ENCODE assay signal across 18 cellular contexts in the genomic region with DNA sequence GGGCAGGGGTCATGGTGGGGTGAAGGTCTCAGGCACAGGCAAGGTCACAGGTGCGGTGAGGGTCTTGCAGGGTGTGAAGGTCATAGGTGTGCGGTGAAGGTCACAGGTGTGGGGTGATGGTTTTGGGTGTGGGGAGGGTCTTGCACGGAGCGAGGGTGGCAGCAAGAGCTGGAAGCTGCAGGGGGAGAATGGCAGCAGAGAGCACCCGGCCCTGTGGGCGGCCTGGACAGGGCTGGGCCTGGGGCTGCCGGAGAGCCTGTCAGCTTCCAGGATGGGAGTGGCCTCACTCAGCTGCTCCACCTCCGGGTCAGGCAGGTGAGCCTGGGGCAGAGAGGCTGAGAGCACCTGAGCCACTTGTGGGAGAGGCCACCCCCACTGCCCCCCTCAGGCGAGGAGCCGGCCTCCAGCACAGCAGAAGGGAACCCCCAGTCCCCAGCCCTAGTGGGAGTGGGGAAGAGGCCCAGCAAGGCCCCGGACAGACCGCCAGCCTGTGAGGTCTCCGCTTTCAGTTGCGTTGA. TPM values are rescaled to one million over a fixed set of nuclear protein-coding genes. Genes with fewer than 3 reads are reported as not detected.
DNase-seq lines count a peak whose midpoint lies in the region; ATAC-seq and TF ChIP-seq lines count a peak whose summit lies in the region.
"Had no signal": no experiment of that assay in that cellular context is flagged by ENCODE, and none has a peak within 500 bp of the region (broad histone marks: within the 10 kb centered on the region; RNA-seq: fewer than 3 reads in every experiment).

No MANE protein-coding gene starts in this region.

- no peaks in the 10 kb centered on the region for H3K27me3 ChIP-seq in psoas muscle (ENCODE audit: insufficient read depth in 3 of 3, low read length in 2 of 3)

- ATAC-seq in psoas muscle (no peak), GM18505 (IDR thresholded peaks at IDR 0.05; ENCODE audit: unreplicated experiment) (no peak)
- ATAC-seq: foreskin keratinocyte had no signal

- no peak for TF ChIP-seq CTCF in psoas muscle (IDR thresholded peaks at IDR 0.05)

- intact Hi-C loops in psoas muscle (cut with DNase I): no loop called here

- H3K36me3 ChIP-seq in psoas muscle (ENCODE audit: insufficient read depth in 1 of 2, low read depth in 1 of 2): peaks cover 0 to 12% of the 10 kb centered on the region in 2 donors

- H3K4me3 ChIP-seq in psoas muscle: no peak overlapping the region

- H3K4me1 ChIP-seq in psoas muscle: no peaks in the 10 kb centered on the region
- H3K4me1 ChIP-seq: foreskin keratinocyte, parathyroid adenoma had no signal

- TF ChIP-seq RAD21 in Ishikawa (IDR thresholded peaks at IDR 0.05; ENCODE audit: low read depth): no peak

- TF ChIP-seq EP300 in Ishikawa (IDR thresholded peaks at IDR 0.05; ENCODE audit: borderline replicate concordance): no peak

- DNase-seq in NCI-H2196 (lab: John Stamatoyannopoulos, UW; ENCODE audit: unreplicated experiment) (peak; percentile 48), NCI-H2196 treated with DMSO at 0.1 percent for 48 hours (lab: John Stamatoyannopoulos, UW; ENCODE audit: unreplicated experiment) (no peak), islet precursor cell (peak; percentile 78), psoas muscle (peak; percentile 3 to 49), NCI-H2171 (lab: John Stamatoyannopoulos, UW) (no peak)
- no peak for DNase-seq in stimulated activated CD8-positive, alpha-beta memory T cell treated with anti-CD3 and anti-CD28 coated beads, Interleukin-4, amount 100 ng/mL, for 48 hours
- DNase-seq: activated CD8-positive, alpha-beta T cell treated with anti-CD3 and anti-CD28 coated beads, Interleukin-2, amount 10 ng/mL, durations not matched to agents 7 days and 5 days; CD4-positive, alpha-beta T cell; cerebellar nuclear complex; foreskin keratinocyte; Kasumi-1; NCI-H1694; NCI-H748 treated with DMSO at 0.1 percent for 48 hours; stimulated activated naive CD4-positive, alpha-beta T cell treated with Interleukin-2 at 50 U/mL for 16 hours had no signal

- H3K9me3 ChIP-seq in psoas muscle: no peaks in the 10 kb centered on the region

- no peak overlapping the region for H3K27ac ChIP-seq in psoas muscle
- H3K27ac ChIP-seq: foreskin keratinocyte, HL-60, parathyroid adenoma had no signal

- WGBS in psoas muscle, 3 donors: 83 to 92% (median 92%) methylated on average over 14 of the region's 14 CpGs

- TF ChIP-seq POLR2A in GM18505 (IDR thresholded peaks at IDR 0.05; ENCODE audit: borderline replicate concordance, extremely low read depth, insufficient read depth, insufficient read length): no peak

TF ChIP-seq in Ishikawa, 13 proteins besides CTCF, POLR2A, EP300 and RAD21:
- TF ChIP-seq NFIC (IDR thresholded peaks at IDR 0.05): no peak
- TF ChIP-seq USF1 (IDR thresholded peaks at IDR 0.05): no peak
- 0 out of 2 replicates have a peak, but pooled peaks have one; percentile 67 for TF ChIP-seq ZBTB7A (IDR thresholded peaks at IDR 0.05; ENCODE audit: low read depth)
- no peak for TF ChIP-seq TCF12 (IDR thresholded peaks at IDR 0.05; ENCODE audit: low read depth)
- TF ChIP-seq EGR1 (IDR thresholded peaks at IDR 0.05): no peak
- no peak for TF ChIP-seq YY1 (IDR thresholded peaks at IDR 0.05; ENCODE audit: low read depth)
- no peak for TF ChIP-seq MAX (IDR thresholded peaks at IDR 0.05)

RNA-seq across cellular contexts. Expression of gene MSANTD1, which starts 1.5 kb away (rescaled TPM):
- under 1 TPM; 0.25 to 0.94 (median 0.70) TPM for total RNA-seq in psoas muscle
- polyA plus RNA-seq in psoas muscle: under 1 TPM; 0.11 to 0.34 (median 0.27) TPM

RNA-seq across cellular contexts. Expression of gene RGS12, which starts 42.3 kb away (rescaled TPM):
- 10 to 100 TPM; 13.9 to 29.0 (median 17.8) TPM for total RNA-seq in psoas muscle
- polyA plus RNA-seq in psoas muscle: 10 to 100 TPM in 2 of 3 donors, 1 to 10 TPM in 1; 7.5 to 20.1 (median 15.6) TPM

Comparison
In these comparisons a context has a peak if more than half of its experiments do, and no peak if none do; other contexts are left out.
1. DNase-seq: peak in NCI-H2196 (single experiment), islet precursor cell (single experiment) and psoas muscle (2 of 2); none in NCI-H2196 treated with DMSO at 0.1 percent for 48 hours (single experiment), NCI-H2171 (single experiment) and stimulated activated CD8-positive, alpha-beta memory T cell treated with anti-CD3 and anti-CD28 coated beads, Interleukin-4, amount 100 ng/mL, for 48 hours (single experiment).